Comparison of ENCODE assay signal across 1 cellular context in the genomic region with DNA sequence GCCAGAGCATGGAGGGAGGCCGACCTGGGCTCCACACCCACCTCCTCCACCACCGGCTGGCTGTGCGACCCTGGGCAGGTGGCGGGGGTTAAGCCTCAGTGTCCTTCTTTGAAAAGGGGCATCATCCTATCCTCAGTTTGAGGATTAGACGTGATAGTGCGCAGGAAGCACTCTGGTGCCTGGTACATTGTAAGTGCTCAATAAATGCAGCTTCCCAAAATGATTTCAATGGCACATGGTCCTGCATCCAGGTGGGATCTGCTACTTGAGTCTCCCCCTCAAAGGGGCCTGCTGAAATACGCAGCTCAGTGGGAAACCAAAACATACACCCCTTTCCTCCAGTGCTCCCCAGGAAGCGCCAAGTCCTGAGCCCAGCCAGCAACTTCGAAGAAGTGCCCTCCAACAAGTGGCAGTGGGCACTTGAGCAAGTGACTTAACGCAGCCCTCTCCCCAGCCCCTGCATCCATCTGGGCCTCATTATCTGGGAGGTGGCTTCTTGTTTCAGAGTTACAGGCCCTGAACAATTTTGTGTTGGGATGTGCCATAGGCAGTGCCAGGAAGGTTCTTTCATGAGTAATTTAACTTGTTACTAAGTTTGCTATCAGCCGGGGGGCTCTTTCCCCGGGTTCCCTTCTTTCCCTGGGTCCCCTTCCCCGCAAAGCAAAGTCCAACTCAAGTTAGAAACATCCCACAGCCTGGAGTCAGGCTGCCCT.
TF ChIP-seq lines count a peak whose summit lies in the region.

No MANE protein-coding gene starts in this region.

TF ChIP-seq in HCT116, 20 proteins besides CTCF, POLR2A, EP300 and RAD21 (continued from another document):
- TF ChIP-seq REST (IDR thresholded peaks at IDR 0.05; ENCODE audit: low read depth): no peak
- no peak for TF ChIP-seq ZFX (IDR thresholded peaks at IDR 0.05)
- no peak for TF ChIP-seq EZH2phosphoT487 (IDR thresholded peaks at IDR 0.05; ENCODE audit: borderline replicate concordance)
- no peak for TF ChIP-seq JUND (IDR thresholded peaks at IDR 0.05)
- TF ChIP-seq FOSL1 (IDR thresholded peaks at IDR 0.05; ENCODE audit: low read depth): no peak
- TF ChIP-seq, protein P1, sequence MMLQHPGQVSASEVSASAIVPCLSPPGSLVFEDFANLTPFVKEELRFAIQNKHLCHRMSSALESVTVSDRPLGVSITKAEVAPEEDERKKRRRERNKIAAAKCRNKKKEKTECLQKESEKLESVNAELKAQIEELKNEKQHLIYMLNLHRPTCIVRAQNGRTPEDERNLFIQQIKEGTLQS (IDR thresholded peaks at IDR 0.05): no peak
- no peak for TF ChIP-seq CEBPB (IDR thresholded peaks at IDR 0.05; ENCODE audit: low read depth)
TF ChIP-seq in HCT116: peak in this region for 0.
